In genomic region chr1:151124763-151125403, GRCh38 we compare ENCODE assay signal across 20 cellular contexts. TPM values are rescaled to one million over a fixed set of nuclear protein-coding genes. Genes with fewer than 3 reads are reported as not detected.
DNase-seq lines count a peak whose midpoint lies in the region; ATAC-seq, FAIRE-seq and TF ChIP-seq lines count a peak whose summit lies in the region.
"Had no signal": no experiment of that assay in that cellular context is flagged by ENCODE, and none has a peak within 500 bp of the region (broad histone marks: within the 10 kb centered on the region; RNA-seq: fewer than 3 reads in every experiment).

No MANE protein-coding gene starts in this region.

- H3K4me3 Mint-ChIP-seq in activated T-cell treated with anti-CD3 and anti-CD28 coated beads, Interleukin-2, amount 50 U/mL, for 24 hours = no peak overlapping the region
- no peak overlapping the region for H3K4me3 Mint-ChIP-seq in activated T-cell treated with anti-CD3 and anti-CD28 coated beads, Interleukin-2, amount 50 U/mL, for 4 hours
- no peak overlapping the region for H3K4me3 Mint-ChIP-seq in glutamatergic neuron (ENCODE audit: unreplicated experiment)
- H3K4me3 Mint-ChIP-seq: HFFc6 had no signal

- in situ Hi-C loops in Panc1 (cut with HindIII; ENCODE audit: low pct_unique_long_range_greater_than_20kb, low sequenced_read_pairs) = no loop called here

- ATAC-seq in activated T-cell treated with anti-CD3 and anti-CD28 coated beads, Interleukin-2, amount 50 U/mL, for 4 hours = no peak
- no peak for ATAC-seq in Panc1

- intact Hi-C loops in Panc1 (cut with micrococcal nuclease; ENCODE audit: unreplicated experiment) = no loop called here

- TF ChIP-seq CTCF in Panc1 (IDR thresholded peaks at IDR 0.05) (no peak), glutamatergic neuron (IDR thresholded peaks at IDR 0.05; ENCODE audit: partially characterized antibody, unreplicated experiment) (no peak)

- H3K4me3 ChIP-seq in Panc1 (ENCODE audit: low read depth in 2 of 2, low read length in 2 of 2) (no peak overlapping the region), thymus (ENCODE audit: low read length) (no peak overlapping the region)

- 82% methylated on average over 5 of the region's 5 CpGs for WGBS in thymus

- no peaks in the 10 kb centered on the region for H3K9me3 ChIP-seq in Panc1 (ENCODE audit: control insufficient read depth, insufficient read depth, low read depth, low read length)
- H3K9me3 ChIP-seq in thymus (ENCODE audit: control insufficient read depth) = no peaks in the 10 kb centered on the region

- H3K27ac ChIP-seq in Panc1 (ENCODE audit: low read length) (no peak overlapping the region), thymus (ENCODE audit: low read depth) (peak overlapping the region; percentile 53)

- peak overlapping the region; percentile 7 for H3K27ac Mint-ChIP-seq in activated T-cell treated with anti-CD3 and anti-CD28 coated beads, Interleukin-2, amount 50 U/mL, for 24 hours
- peak overlapping the region; percentile 56 for H3K27ac Mint-ChIP-seq in glutamatergic neuron (ENCODE audit: unreplicated experiment)
- H3K27ac Mint-ChIP-seq: HFFc6 had no signal

- DNase-seq in activated T-cell treated with anti-CD3 and anti-CD28 coated beads, Interleukin-2, amount 50 U/mL, for 24 hours = no peak
- no peak for DNase-seq in activated T-cell treated with anti-CD3 and anti-CD28 coated beads, Interleukin-2, amount 50 U/mL, for 4 hours
- no peak for DNase-seq in Panc1 (ENCODE audit: low read depth, low spot score)
- DNase-seq in glutamatergic neuron = no peak
- no peak for DNase-seq in T-helper 1 cell
- no peak for DNase-seq in LoVo (ENCODE audit: low spot score)
- DNase-seq in HTR-8/SVneo (ENCODE audit: insufficient read length, low spot score) = no peak
- DNase-seq: COR-L47, DMS153, HFFc6, NCI-H1105 treated with DMSO at 0.1 percent for 48 hours, NCI-H187 treated with DMSO at 0.1 percent for 48 hours, NCI-H526 treated with DMSO at 0.1 percent for 48 hours had no signal

- H3K9me3 Mint-ChIP-seq in activated T-cell treated with anti-CD3 and anti-CD28 coated beads, Interleukin-2, amount 50 U/mL, for 24 hours = no peaks in the 10 kb centered on the region
- H3K9me3 Mint-ChIP-seq in activated T-cell treated with anti-CD3 and anti-CD28 coated beads, Interleukin-2, amount 50 U/mL, for 4 hours = no peaks in the 10 kb centered on the region
- peaks cover 5% of the 10 kb centered on the region for H3K9me3 Mint-ChIP-seq in glutamatergic neuron (ENCODE audit: unreplicated experiment)
- H3K9me3 Mint-ChIP-seq: HFFc6 had no signal

- H3K27me3 Mint-ChIP-seq in activated T-cell treated with anti-CD3 and anti-CD28 coated beads, Interleukin-2, amount 50 U/mL, for 24 hours = no peaks in the 10 kb centered on the region
- H3K27me3 Mint-ChIP-seq in activated T-cell treated with anti-CD3 and anti-CD28 coated beads, Interleukin-2, amount 50 U/mL, for 4 hours (ENCODE audit: low read depth) = no peaks in the 10 kb centered on the region
- H3K27me3 Mint-ChIP-seq in glutamatergic neuron (ENCODE audit: unreplicated experiment) = peaks cover 2% of the 10 kb centered on the region

- H3K27me3 ChIP-seq in Panc1 (ENCODE audit: control insufficient read depth, insufficient read depth, low read length) (no peaks in the 10 kb centered on the region), thymus (ENCODE audit: control insufficient read depth, insufficient read depth) (no peaks in the 10 kb centered on the region)

- H3K36me3 Mint-ChIP-seq in activated T-cell treated with anti-CD3 and anti-CD28 coated beads, Interleukin-2, amount 50 U/mL, for 24 hours (ENCODE audit: low read depth) = peaks cover 29% of the 10 kb centered on the region
- peaks cover 16% of the 10 kb centered on the region for H3K36me3 Mint-ChIP-seq in activated T-cell treated with anti-CD3 and anti-CD28 coated beads, Interleukin-2, amount 50 U/mL, for 4 hours (ENCODE audit: insufficient read depth)
- H3K36me3 Mint-ChIP-seq in glutamatergic neuron (ENCODE audit: unreplicated experiment) = no peaks in the 10 kb centered on the region

- H3K4me1 Mint-ChIP-seq in activated T-cell treated with anti-CD3 and anti-CD28 coated beads, Interleukin-2, amount 50 U/mL, for 24 hours (ENCODE audit: low read depth) = no peaks in the 10 kb centered on the region
- H3K4me1 Mint-ChIP-seq in activated T-cell treated with anti-CD3 and anti-CD28 coated beads, Interleukin-2, amount 50 U/mL, for 4 hours (ENCODE audit: low read depth) = peaks cover 7% of the 10 kb centered on the region
- peaks cover 8% of the 10 kb centered on the region for H3K4me1 Mint-ChIP-seq in glutamatergic neuron (ENCODE audit: low read depth, unreplicated experiment)

- no peak for FAIRE-seq in HTR-8/SVneo (lab: Jason Lieb, UNC)
- FAIRE-seq: GM12892, H1 had no signal

- BruUV-seq in Panc1 (replicated peaks; lab: Mats Ljungman, UMichigan) = TSS peak; percentile 75

- H3K4me1 ChIP-seq in Panc1 (ENCODE audit: control insufficient read depth, insufficient read depth, low read length) (no peaks in the 10 kb centered on the region), thymus (ENCODE audit: control insufficient read depth, insufficient read depth, low read length) (peaks cover 4% of the 10 kb centered on the region)

- CTCF ChIA-PET in Panc1 (lab: Charles Lee) = interaction anchor here (0.6 kb wide), 1 partner anchor 51 kb away, joined by 8 read pairs; no protein-coding TSS in a partner anchor

- no peaks in the 10 kb centered on the region for H3K36me3 ChIP-seq in Panc1 (ENCODE audit: control insufficient read depth, insufficient read depth, low read length)
- peaks cover 9% of the 10 kb centered on the region for H3K36me3 ChIP-seq in thymus (ENCODE audit: control insufficient read depth, insufficient read depth)

- POLR2A ChIA-PET in Panc1 (lab: Charles Lee) = no interaction called here

RNA-seq across cellular contexts. Expression of gene SEMA6C, which starts 21.5 kb away (rescaled TPM):
- total RNA-seq in activated T-cell treated with anti-CD3 and anti-CD28 coated beads, Interleukin-2, amount 50 U/mL, for 4 hours = 1 to 10 TPM in 1 of 3 donors, under 1 TPM in 2; 0.78 to 1.3 (median 0.84) TPM
- 5.7 TPM for total RNA-seq in Panc1 (2021; ENCODE audit: unreplicated experiment)
- polyA plus RNA-seq in Panc1 (2012; ENCODE audit: insufficient read length) = 9.2 TPM
- 119 TPM for total RNA-seq in glutamatergic neuron (ENCODE audit: unreplicated experiment)
- 24.3 TPM for polyA plus RNA-seq in thymus

RNA-seq across cellular contexts. Expression of gene TNFAIP8L2, which starts 31.6 kb away (rescaled TPM):
- total RNA-seq in activated T-cell treated with anti-CD3 and anti-CD28 coated beads, Interleukin-2, amount 50 U/mL, for 4 hours = 10 to 100 TPM; 15.8 to 18.3 (median 18.2) TPM
- total RNA-seq in Panc1 (2021; ENCODE audit: unreplicated experiment) (not detected), glutamatergic neuron (ENCODE audit: unreplicated experiment) (not detected)
- not detected for polyA plus RNA-seq in Panc1 (2012; ENCODE audit: insufficient read length)
- polyA plus RNA-seq in thymus = 32.8 TPM
- total RNA-seq: A172, H1, HFFc6, LHCN-M2, RPMI7951 had no signal
- polyA plus RNA-seq: BJ, H1 had no signal

RNA-seq across cellular contexts. Expression of gene LYSMD1, which starts 40.8 kb away (rescaled TPM):
- 1 to 10 TPM; 3.0 to 4.4 (median 3.5) TPM for total RNA-seq in activated T-cell treated with anti-CD3 and anti-CD28 coated beads, Interleukin-2, amount 50 U/mL, for 4 hours
- 5.1 TPM for total RNA-seq in Panc1 (2021; ENCODE audit: unreplicated experiment)
- 6.5 TPM for polyA plus RNA-seq in Panc1 (2012; ENCODE audit: insufficient read length)
- 21.9 TPM for total RNA-seq in glutamatergic neuron (ENCODE audit: unreplicated experiment)
- 7.7 TPM for polyA plus RNA-seq in thymus

RNA-seq across cellular contexts. Expression of gene SCNM1, which starts 41.1 kb away (rescaled TPM):
- 10 to 100 TPM; 92.8 to 95.0 (median 93.3) TPM for total RNA-seq in activated T-cell treated with anti-CD3 and anti-CD28 coated beads, Interleukin-2, amount 50 U/mL, for 4 hours
- total RNA-seq in Panc1 (2021; ENCODE audit: unreplicated experiment) = 36.5 TPM
- 45.2 TPM for polyA plus RNA-seq in Panc1 (2012; ENCODE audit: insufficient read length)
- 44.2 TPM for total RNA-seq in glutamatergic neuron (ENCODE audit: unreplicated experiment)
- 75.2 TPM for polyA plus RNA-seq in thymus

RNA-seq across cellular contexts. Expression of gene TMOD4, which starts 50.9 kb away (rescaled TPM):
- total RNA-seq in activated T-cell treated with anti-CD3 and anti-CD28 coated beads, Interleukin-2, amount 50 U/mL, for 4 hours = 1 to 10 TPM in 2 of 3 donors, under 1 TPM in 1; 0.52 to 2.9 (median 2.3) TPM
- 0.80 TPM for total RNA-seq in Panc1 (2021; ENCODE audit: unreplicated experiment)
- polyA plus RNA-seq in Panc1 (2012; ENCODE audit: insufficient read length) = 0.56 TPM
- total RNA-seq in glutamatergic neuron (ENCODE audit: unreplicated experiment) = 0.76 TPM
- 1.0 TPM for polyA plus RNA-seq in thymus
- total RNA-seq: H1 had no signal

Comparison
In these comparisons a context has a peak if more than half of its experiments do, and no peak if none do; other contexts are left out.
1. RNA of gene SEMA6C, which starts 21.5 kb away (total RNA-seq): 119 TPM in glutamatergic neuron (single experiment); 5.7 TPM in Panc1 (single experiment) and 0.78 to 1.3 TPM in activated T-cell treated with anti-CD3 and anti-CD28 coated beads, Interleukin-2, amount 50 U/mL, for 4 hours; every median in the first group is over 10 times any median in the second.
2. RNA of gene TNFAIP8L2, which starts 31.6 kb away (total RNA-seq): 15.8 to 18.3 TPM in activated T-cell treated with anti-CD3 and anti-CD28 coated beads, Interleukin-2, amount 50 U/mL, for 4 hours; not detected in Panc1 (single experiment) and not detected in glutamatergic neuron (single experiment); every median in the first group is over 10 times any median in the second.